8 cellular contexts compared by ENCODE assay signal in the genomic region with DNA sequence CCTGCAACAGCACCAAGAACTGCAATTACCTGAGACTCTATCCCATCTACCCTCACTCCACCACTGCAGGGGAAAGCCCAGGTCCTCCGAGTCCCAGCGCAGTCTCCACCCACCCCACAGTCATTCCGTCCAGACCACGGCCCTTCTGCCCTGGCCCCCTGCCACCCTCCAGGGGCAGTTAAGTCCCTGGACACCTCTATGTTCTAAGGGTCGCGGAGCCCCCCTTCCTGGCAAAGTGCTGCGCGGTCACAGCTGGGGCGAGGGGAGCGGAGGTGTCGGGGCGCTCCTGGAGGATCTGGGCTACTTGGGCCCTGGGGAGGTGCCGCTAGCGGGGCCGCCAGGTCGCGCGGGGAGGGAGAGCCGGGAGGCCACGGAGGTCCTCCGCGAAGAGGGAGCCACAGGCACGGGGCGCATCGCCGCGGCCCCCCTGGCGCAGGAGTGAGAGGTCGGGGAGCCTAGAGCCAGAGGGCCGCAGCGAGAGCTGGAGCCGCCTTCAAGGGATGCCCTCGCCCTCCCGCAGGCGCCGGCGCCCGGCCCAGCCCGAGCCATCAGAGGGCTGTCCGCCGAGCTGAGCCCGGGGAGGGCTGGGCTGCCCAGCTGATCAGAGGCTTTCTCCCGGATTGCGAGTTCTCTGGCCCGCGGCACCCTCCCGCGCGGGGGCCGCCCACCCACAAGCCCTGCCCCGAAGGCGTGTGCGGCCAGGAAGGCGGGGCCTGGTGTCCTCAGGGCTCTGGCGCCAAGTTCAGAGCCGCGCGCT. TPM values are rescaled to one million over a fixed set of nuclear protein-coding genes. Genes with fewer than 3 reads are reported as not detected.
DNase-seq lines count a peak whose midpoint lies in the region; ATAC-seq and TF ChIP-seq lines count a peak whose summit lies in the region.

No MANE protein-coding gene starts in this region.

- intact Hi-C loops in CD4-positive, alpha-beta memory T cell (cut with micrococcal nuclease): no loop called here
- intact Hi-C loops in Right ventricle myocardium superior (cut with DNase I) (no loop called here), tibial artery (cut with DNase I; ENCODE audit: low total_unique reads) (loop anchor here (5.0 kb wide), 1 partner anchor 175 kb away; no protein-coding TSS in a partner anchor)

- H3K36me3 ChIP-seq in CD4-positive, alpha-beta memory T cell (ENCODE audit: insufficient read depth, low read length): no peaks in the 10 kb centered on the region
- no peaks in the 10 kb centered on the region for H3K36me3 ChIP-seq in tibial artery

- H3K27me3 Mint-ChIP-seq in CD4-positive, alpha-beta memory T cell: no peaks in the 10 kb centered on the region
- peaks cover 14% of the 10 kb centered on the region for H3K27me3 Mint-ChIP-seq in activated naive CD8-positive, alpha-beta T cell treated with anti-CD3 and anti-CD28 coated beads, Interleukin-2, amount 10 ng/mL, durations not matched to agents 7 days and 5 days
- peaks cover 40% of the 10 kb centered on the region for H3K27me3 Mint-ChIP-seq in osteocyte (ENCODE audit: unreplicated experiment)

- H3K27ac ChIP-seq in CD4-positive, alpha-beta memory T cell (ENCODE audit: low read depth, low read length): peak overlapping the region; percentile 23
- peak overlapping the region; percentile 63 to 79 for H3K27ac ChIP-seq in tibial artery

- H3K4me3 ChIP-seq in CD4-positive, alpha-beta memory T cell (ENCODE audit: low read length in 2 of 2): peak overlapping the region in 1 of 2 donors; percentile 60
- peak overlapping the region; percentile 50 to 72 for H3K4me3 ChIP-seq in tibial artery

- peak; percentile 48 for ATAC-seq in HG02642 (IDR thresholded peaks at IDR 0.05; ENCODE audit: poor library complexity, unreplicated experiment)
- ATAC-seq in activated naive CD8-positive, alpha-beta T cell treated with anti-CD3 and anti-CD28 coated beads, Interleukin-2, amount 10 ng/mL, durations not matched to agents 7 days and 5 days (ENCODE audit: low read depth): peak; percentile 74
- peak; percentile 94 for ATAC-seq in Right ventricle myocardium superior (ENCODE audit: poor library complexity)
- ATAC-seq in GM18517 (IDR thresholded peaks at IDR 0.05; ENCODE audit: unreplicated experiment): no peak

- H3K27ac Mint-ChIP-seq in CD4-positive, alpha-beta memory T cell: peak overlapping the region in 3 of 7 donors; percentile 64 to 80 (median 80)
- H3K27ac Mint-ChIP-seq in activated naive CD8-positive, alpha-beta T cell treated with anti-CD3 and anti-CD28 coated beads, Interleukin-2, amount 10 ng/mL, durations not matched to agents 7 days and 5 days: no peak overlapping the region
- no peak overlapping the region for H3K27ac Mint-ChIP-seq in osteocyte (ENCODE audit: unreplicated experiment)

- peak; percentile 50 to 69 (median 62) for DNase-seq in CD4-positive, alpha-beta memory T cell
- DNase-seq in SK-N-DZ (ENCODE audit: low spot score) (peak; percentile 24), Right ventricle myocardium superior (peak; percentile 92), osteocyte (ENCODE audit: extremely low spot score, unreplicated experiment) (peak; percentile 86), tibial artery (peak; percentile 84 to 95)
- peak; percentile 82 for DNase-seq in activated naive CD8-positive, alpha-beta T cell treated with anti-CD3 and anti-CD28 coated beads, Interleukin-2, amount 10 ng/mL, durations not matched to agents 7 days and 5 days

- peaks cover 18% of the 10 kb centered on the region for H3K4me1 ChIP-seq in CD4-positive, alpha-beta memory T cell (ENCODE audit: insufficient read depth, low read length)
- H3K4me1 ChIP-seq in tibial artery: peaks cover 0 to 38% (median 17%) of the 10 kb centered on the region in 4 donors

- H3K9me3 ChIP-seq in CD4-positive, alpha-beta memory T cell (ENCODE audit: control insufficient read depth in 1 of 2, low read length in 2 of 2): no peaks in the 10 kb centered on the region
- H3K9me3 ChIP-seq in tibial artery: no peaks in the 10 kb centered on the region

- H3K9me3 Mint-ChIP-seq in CD4-positive, alpha-beta memory T cell: no peaks in the 10 kb centered on the region
- H3K9me3 Mint-ChIP-seq in activated naive CD8-positive, alpha-beta T cell treated with anti-CD3 and anti-CD28 coated beads, Interleukin-2, amount 10 ng/mL, durations not matched to agents 7 days and 5 days: no peaks in the 10 kb centered on the region
- H3K9me3 Mint-ChIP-seq in osteocyte (ENCODE audit: unreplicated experiment): no peaks in the 10 kb centered on the region

- no peaks in the 10 kb centered on the region for H3K27me3 ChIP-seq in CD4-positive, alpha-beta memory T cell (ENCODE audit: insufficient read depth, low read length)
- H3K27me3 ChIP-seq in tibial artery: no peaks in the 10 kb centered on the region

- TF ChIP-seq CTCF in osteocyte (IDR thresholded peaks at IDR 0.05) (no peak), tibial artery (IDR thresholded peaks at IDR 0.05) (peak in 1 of 2 experiments; percentile 10)

- H3K4me1 Mint-ChIP-seq in CD4-positive, alpha-beta memory T cell: peaks cover 11 to 24% (median 16%) of the 10 kb centered on the region in 4 donors
- H3K4me1 Mint-ChIP-seq in activated naive CD8-positive, alpha-beta T cell treated with anti-CD3 and anti-CD28 coated beads, Interleukin-2, amount 10 ng/mL, durations not matched to agents 7 days and 5 days: peaks cover 31% of the 10 kb centered on the region
- peaks cover 15% of the 10 kb centered on the region for H3K4me1 Mint-ChIP-seq in osteocyte (ENCODE audit: unreplicated experiment)

- H3K36me3 Mint-ChIP-seq in CD4-positive, alpha-beta memory T cell: no peaks in the 10 kb centered on the region
- H3K36me3 Mint-ChIP-seq in activated naive CD8-positive, alpha-beta T cell treated with anti-CD3 and anti-CD28 coated beads, Interleukin-2, amount 10 ng/mL, durations not matched to agents 7 days and 5 days: no peaks in the 10 kb centered on the region
- no peaks in the 10 kb centered on the region for H3K36me3 Mint-ChIP-seq in osteocyte (ENCODE audit: unreplicated experiment)

- peak overlapping the region; percentile 80 to 98 (median 84) for H3K4me3 Mint-ChIP-seq in CD4-positive, alpha-beta memory T cell
- H3K4me3 Mint-ChIP-seq in activated naive CD8-positive, alpha-beta T cell treated with anti-CD3 and anti-CD28 coated beads, Interleukin-2, amount 10 ng/mL, durations not matched to agents 7 days and 5 days: peak overlapping the region; percentile 97
- peak overlapping the region; percentile 42 for H3K4me3 Mint-ChIP-seq in osteocyte (ENCODE audit: unreplicated experiment)

- POLR2A ChIA-PET in CD4-positive, alpha-beta memory T cell (lab: Charles Lee; ENCODE audit: partially characterized antibody): interaction anchor here (0.8 to 3.9 kb wide), 3 partner anchors 12 to 611 kb away, joined by 3 to 41 read pairs (median 25); no protein-coding TSS in a partner anchor
- POLR2A ChIA-PET in activated naive CD8-positive, alpha-beta T cell treated with anti-CD3 and anti-CD28 coated beads, Interleukin-2, amount 10 ng/mL, durations not matched to agents 7 days and 5 days (lab: Charles Lee): interaction anchor here (0.7 to 3.8 kb wide), 4 partner anchors 12 to 188 kb away, joined by 4 to 76 read pairs (median 18); no protein-coding TSS in a partner anchor

- CTCF ChIA-PET in CD4-positive, alpha-beta memory T cell (lab: Charles Lee; ENCODE audit: partially characterized antibody): interaction anchor here (0.5 to 2.5 kb wide), 2 partner anchors 179 to 1098 kb away, joined by 3 to 12 read pairs; no protein-coding TSS in a partner anchor

RNA-seq across cellular contexts. Expression of a gene that starts 4.2 kb away (rescaled TPM):
- not detected for total RNA-seq in CD4-positive, alpha-beta memory T cell
- not detected for polyA plus RNA-seq in CD4-positive, alpha-beta memory T cell
- not detected in 2 replicates for polyA plus RNA-seq in SK-N-DZ (2014; cell fraction: cytosol; rRNA removed)
- polyA plus RNA-seq in SK-N-DZ (2014; cell fraction: nucleus; rRNA removed): not detected in 2 replicates
- total RNA-seq in activated naive CD8-positive, alpha-beta T cell treated with anti-CD3 and anti-CD28 coated beads, Interleukin-2, amount 10 ng/mL, durations not matched to agents 7 days and 5 days: not detected
- total RNA-seq in Right ventricle myocardium superior (not detected), osteocyte (not detected in 2 replicates)

Comparison
In these comparisons a context has a peak if more than half of its experiments do, and no peak if none do; other contexts are left out.
1. DNase-seq: peak in every context shown above with its lines; median percentile 92 in Right ventricle myocardium superior; 90 in tibial artery; 86 in osteocyte; 82 in activated naive CD8-positive, alpha-beta T cell treated with anti-CD3 and anti-CD28 coated beads, Interleukin-2, amount 10 ng/mL, durations not matched to agents 7 days and 5 days; 62 in CD4-positive, alpha-beta memory T cell; 24 in SK-N-DZ.
2. H3K4me3 Mint-ChIP-seq: peak in every context shown above with its lines; median percentile 97 in activated naive CD8-positive, alpha-beta T cell treated with anti-CD3 and anti-CD28 coated beads, Interleukin-2, amount 10 ng/mL, durations not matched to agents 7 days and 5 days; 84 in CD4-positive, alpha-beta memory T cell; 42 in osteocyte.